18 cellular contexts compared by ENCODE assay signal in the genomic region with DNA sequence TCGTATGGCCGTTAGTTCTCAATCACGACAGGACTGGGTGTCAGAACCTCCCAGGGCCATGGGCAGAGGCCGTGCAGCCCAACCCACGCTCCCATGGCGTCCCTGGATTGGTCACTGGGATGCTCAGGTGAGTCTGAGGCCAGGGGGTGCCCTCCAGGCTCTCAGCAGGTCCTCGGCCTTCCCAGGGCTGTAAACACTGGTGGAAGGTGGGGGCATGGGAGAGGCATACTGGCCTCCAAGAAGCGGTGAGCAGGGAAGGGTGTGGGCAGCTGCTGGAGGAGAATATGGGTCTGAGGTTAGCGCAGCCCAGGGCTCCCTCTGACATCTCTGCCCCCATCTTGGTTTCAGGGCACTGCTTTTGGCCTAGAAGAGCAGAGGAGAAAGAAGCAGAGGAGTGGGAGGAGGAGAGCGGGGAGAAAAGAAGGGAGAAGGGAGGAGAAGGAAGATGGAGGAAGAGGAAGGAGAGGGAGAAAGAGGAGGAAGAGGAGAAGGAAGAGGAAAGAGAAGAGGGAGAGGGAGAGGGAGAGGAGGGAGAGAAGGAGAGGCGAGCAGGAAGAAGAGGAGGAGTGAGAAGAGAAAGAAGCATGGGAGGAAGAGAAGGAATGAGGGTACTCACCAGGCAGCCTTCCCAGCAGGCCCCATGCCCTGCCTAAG.
"Had no signal": no experiment of that assay in that cellular context is flagged by ENCODE, and none has a peak within 500 bp of the region (broad histone marks: within the 10 kb centered on the region; RNA-seq: fewer than 3 reads in every experiment).

No MANE protein-coding gene starts in this region.

- DNase-seq: activated CD4-positive, alpha-beta T cell treated with anti-CD3 and anti-CD28 coated beads, Interleukin-2, amount 10 ng/mL, durations not matched to agents 7 days and 5 days; activated CD8-positive, alpha-beta T cell treated with anti-CD3 and anti-CD28 coated beads, Interleukin-2, amount 10 ng/mL, durations not matched to agents 7 days and 5 days; activated T-cell treated with anti-CD3 and anti-CD28 coated beads, Interleukin-2, amount 50 U/mL, for 24 hours; body of pancreas; effector memory CD8-positive, alpha-beta T cell; left colon; mammary epithelial cell; small intestine; stimulated activated CD4-positive, alpha-beta T cell treated with anti-CD3 and anti-CD28 coated beads, Interleukin-4, amount 100 ng/mL, for 24 hours; stomach; T-helper 1 cell; T1000; trophoblast cell had no signal

- H3K27ac Mint-ChIP-seq: activated CD4-positive, alpha-beta T cell treated with anti-CD3 and anti-CD28 coated beads, Interleukin-2, amount 10 ng/mL, durations not matched to agents 7 days and 5 days; activated CD8-positive, alpha-beta T cell treated with anti-CD3 and anti-CD28 coated beads, Interleukin-2, amount 10 ng/mL, durations not matched to agents 7 days and 5 days; activated naive CD4-positive, alpha-beta T cell treated with anti-CD3 and anti-CD28 coated beads, Interleukin-2, amount 50 U/mL, for 24 hours; activated T-cell treated with anti-CD3 and anti-CD28 coated beads, Interleukin-2, amount 50 U/mL, for 24 hours; stimulated activated effector memory CD8-positive, alpha-beta T cell treated with anti-CD3 and anti-CD28 coated beads, Interleukin-12 subunit alpha, Interleukin-12 subunit beta, amount 100 ng/mL, for 72 hours had no signal

- H3K4me2 ChIP-seq: hepatocyte had no signal

- H3K4me3 Mint-ChIP-seq: activated CD4-positive, alpha-beta T cell treated with anti-CD3 and anti-CD28 coated beads, Interleukin-2, amount 10 ng/mL, durations not matched to agents 7 days and 5 days; activated CD8-positive, alpha-beta T cell treated with anti-CD3 and anti-CD28 coated beads, Interleukin-2, amount 10 ng/mL, durations not matched to agents 7 days and 5 days; activated naive CD4-positive, alpha-beta T cell treated with anti-CD3 and anti-CD28 coated beads, Interleukin-2, amount 50 U/mL, for 24 hours; activated T-cell treated with anti-CD3 and anti-CD28 coated beads, Interleukin-2, amount 50 U/mL, for 24 hours; effector memory CD8-positive, alpha-beta T cell; stimulated activated effector memory CD8-positive, alpha-beta T cell treated with anti-CD3 and anti-CD28 coated beads, Interleukin-12 subunit alpha, Interleukin-12 subunit beta, amount 100 ng/mL, for 72 hours had no signal

- H3K4me1 ChIP-seq: body of pancreas, right atrium auricular region, vagina had no signal

- H3K4me3 ChIP-seq: body of pancreas, hepatocyte, right atrium auricular region, stomach, vagina had no signal

- H3K27me3 ChIP-seq: body of pancreas, hepatocyte, right atrium auricular region, stomach, vagina had no signal

- H3K79me2 ChIP-seq: hepatocyte had no signal

- ATAC-seq: activated CD8-positive, alpha-beta T cell treated with anti-CD3 and anti-CD28 coated beads, Interleukin-2, amount 10 ng/mL, durations not matched to agents 7 days and 5 days; body of pancreas; effector memory CD8-positive, alpha-beta T cell; left colon; stimulated activated effector memory CD8-positive, alpha-beta T cell treated with anti-CD3 and anti-CD28 coated beads, Interleukin-12 subunit alpha, Interleukin-12 subunit beta, amount 100 ng/mL, for 72 hours had no signal

- H3K36me3 ChIP-seq: right atrium auricular region, vagina had no signal

- H3K36me3 Mint-ChIP-seq: activated naive CD4-positive, alpha-beta T cell treated with anti-CD3 and anti-CD28 coated beads, Interleukin-2, amount 50 U/mL, for 24 hours; stimulated activated effector memory CD8-positive, alpha-beta T cell treated with anti-CD3 and anti-CD28 coated beads, Interleukin-12 subunit alpha, Interleukin-12 subunit beta, amount 100 ng/mL, for 72 hours had no signal

- H3K9me3 ChIP-seq: body of pancreas, right atrium auricular region, stomach, vagina had no signal

- H3K27ac ChIP-seq: body of pancreas, hepatocyte, right atrium auricular region, stomach, vagina had no signal

- H3K27me3 Mint-ChIP-seq: activated CD4-positive, alpha-beta T cell treated with anti-CD3 and anti-CD28 coated beads, Interleukin-2, amount 10 ng/mL, durations not matched to agents 7 days and 5 days; activated naive CD4-positive, alpha-beta T cell treated with anti-CD3 and anti-CD28 coated beads, Interleukin-2, amount 50 U/mL, for 24 hours; activated T-cell treated with anti-CD3 and anti-CD28 coated beads, Interleukin-2, amount 50 U/mL, for 24 hours; effector memory CD8-positive, alpha-beta T cell had no signal

- FAIRE-seq: small intestine had no signal

- H2AFZ ChIP-seq: hepatocyte had no signal

- H3K9me3 Mint-ChIP-seq: activated CD4-positive, alpha-beta T cell treated with anti-CD3 and anti-CD28 coated beads, Interleukin-2, amount 10 ng/mL, durations not matched to agents 7 days and 5 days; activated naive CD4-positive, alpha-beta T cell treated with anti-CD3 and anti-CD28 coated beads, Interleukin-2, amount 50 U/mL, for 24 hours; activated T-cell treated with anti-CD3 and anti-CD28 coated beads, Interleukin-2, amount 50 U/mL, for 24 hours; effector memory CD8-positive, alpha-beta T cell; stimulated activated effector memory CD8-positive, alpha-beta T cell treated with anti-CD3 and anti-CD28 coated beads, Interleukin-12 subunit alpha, Interleukin-12 subunit beta, amount 100 ng/mL, for 72 hours had no signal
